Comparison of ENCODE assay signal across 8 cellular contexts in genomic region chr3:67113802-67114407, GRCh38.
DNase-seq lines count a peak whose midpoint lies in the region; ATAC-seq and TF ChIP-seq lines count a peak whose summit lies in the region.

No MANE protein-coding gene starts in this region.

- no peak overlapping the region for H3K27ac ChIP-seq in CD8-positive, alpha-beta T cell (ENCODE audit: low read depth, low read length)
- no peak overlapping the region for H3K27ac ChIP-seq in effector memory CD4-positive, alpha-beta T cell (ENCODE audit: insufficient read depth, low read length, poor library complexity, severe bottlenecking)

- H3K4me3 ChIP-seq in CD8-positive, alpha-beta T cell (ENCODE audit: low read depth, low read length): no peak overlapping the region
- H3K4me3 ChIP-seq in effector memory CD4-positive, alpha-beta T cell (ENCODE audit: insufficient read depth, low read depth, low read length, poor library complexity, severe bottlenecking): no peak overlapping the region

- peak; percentile 58 to 84 (median 73) for DNase-seq in CD8-positive, alpha-beta T cell
- DNase-seq in NCI-H748 (lab: John Stamatoyannopoulos, UW; ENCODE audit: unreplicated experiment) (peak; percentile 77), memory B cell (ENCODE audit: low spot score in 2 of 2) (peak; percentile 75 to 82)
- DNase-seq in activated CD4-positive, alpha-beta memory T cell treated with anti-CD3 and anti-CD28 coated beads for 36 hours: peak; percentile 91
- peak; percentile 39 to 54 (median 42) for DNase-seq in effector memory CD4-positive, alpha-beta T cell
- peak; percentile 49 to 57 for DNase-seq in stimulated activated CD8-positive, alpha-beta memory T cell treated with anti-CD3 and anti-CD28 coated beads, Interleukin-2, amount 100 ng/mL, for 1 hour (ENCODE audit: low read depth in 2 of 2)

- TF ChIP-seq CTCF in CD8-positive, alpha-beta T cell (IDR thresholded peaks at IDR 0.05): peak; percentile 78

- H3K4me1 ChIP-seq in CD8-positive, alpha-beta T cell (ENCODE audit: insufficient read depth, low read length): no peaks in the 10 kb centered on the region
- no peaks in the 10 kb centered on the region for H3K4me1 ChIP-seq in effector memory CD4-positive, alpha-beta T cell (ENCODE audit: control insufficient read depth, insufficient read depth, low read length, poor library complexity, severe bottlenecking)

- CTCF ChIA-PET in CD8-positive, alpha-beta T cell (lab: Charles Lee): interaction anchor here (0.6 to 5.3 kb wide), 40 partner anchors 9 to 1858 kb away, joined by 3 to 87 read pairs (median 4); no protein-coding TSS in a partner anchor
- CTCF ChIA-PET in activated CD4-positive, alpha-beta memory T cell treated with anti-CD3 and anti-CD28 coated beads for 36 hours (lab: Charles Lee): interaction anchor here (0.5 to 3.2 kb wide), 50 partner anchors 9 to 1858 kb away, joined by 3 to 62 read pairs (median 4); partner anchors contain the start of gene KBTBD8

- intact Hi-C loops in CD8-positive, alpha-beta T cell (cut with DNase I, micrococcal nuclease): loop anchor here (1.0 to 10.0 kb wide), 11 partner anchors 115 to 1858 kb away; partner anchors contain the start of gene KBTBD8 (in 1 of the 2)
- intact Hi-C loops in activated CD4-positive, alpha-beta memory T cell treated with anti-CD3 and anti-CD28 coated beads for 36 hours (cut with micrococcal nuclease): loop anchor here (1.0 to 10.0 kb wide), 5 partner anchors 142 to 1762 kb away; no protein-coding TSS in a partner anchor

- H3K36me3 ChIP-seq in CD8-positive, alpha-beta T cell (ENCODE audit: insufficient read depth, low read length): no peaks in the 10 kb centered on the region
- no peaks in the 10 kb centered on the region for H3K36me3 ChIP-seq in effector memory CD4-positive, alpha-beta T cell (ENCODE audit: control insufficient read depth, insufficient read depth, low read length)

- H3K27me3 Mint-ChIP-seq in CD8-positive, alpha-beta T cell (ENCODE audit: low read depth): peaks cover 16% of the 10 kb centered on the region
- H3K27me3 Mint-ChIP-seq in activated CD4-positive, alpha-beta memory T cell treated with anti-CD3 and anti-CD28 coated beads for 36 hours: peaks cover 22% of the 10 kb centered on the region
- peaks cover 8% of the 10 kb centered on the region for H3K27me3 Mint-ChIP-seq in memory B cell

- no peaks in the 10 kb centered on the region for H3K9me3 ChIP-seq in CD8-positive, alpha-beta T cell (ENCODE audit: low read length)
- no peaks in the 10 kb centered on the region for H3K9me3 ChIP-seq in effector memory CD4-positive, alpha-beta T cell (ENCODE audit: control insufficient read depth, low read length)

- H3K4me3 Mint-ChIP-seq in CD8-positive, alpha-beta T cell: no peak overlapping the region
- H3K4me3 Mint-ChIP-seq in activated CD4-positive, alpha-beta memory T cell treated with anti-CD3 and anti-CD28 coated beads for 36 hours: no peak overlapping the region
- no peak overlapping the region for H3K4me3 Mint-ChIP-seq in memory B cell

- POLR2A ChIA-PET in CD8-positive, alpha-beta T cell (lab: Charles Lee): interaction anchor here (1.3 kb wide), 1 partner anchor 142 kb away, joined by 3 read pairs; no protein-coding TSS in a partner anchor
- POLR2A ChIA-PET in activated CD4-positive, alpha-beta memory T cell treated with anti-CD3 and anti-CD28 coated beads for 36 hours (lab: Charles Lee): interaction anchor here (0.6 kb wide), 1 partner anchor 78 kb away, joined by 3 read pairs; no protein-coding TSS in a partner anchor

- H3K9me3 Mint-ChIP-seq in CD8-positive, alpha-beta T cell: no peaks in the 10 kb centered on the region
- no peaks in the 10 kb centered on the region for H3K9me3 Mint-ChIP-seq in activated CD4-positive, alpha-beta memory T cell treated with anti-CD3 and anti-CD28 coated beads for 36 hours
- no peaks in the 10 kb centered on the region for H3K9me3 Mint-ChIP-seq in memory B cell

- no peak overlapping the region for H3K27ac Mint-ChIP-seq in CD8-positive, alpha-beta T cell
- peak overlapping the region; percentile 13 for H3K27ac Mint-ChIP-seq in activated CD4-positive, alpha-beta memory T cell treated with anti-CD3 and anti-CD28 coated beads for 36 hours
- H3K27ac Mint-ChIP-seq in memory B cell: no peak overlapping the region

- H3K4me1 Mint-ChIP-seq in CD8-positive, alpha-beta T cell (ENCODE audit: low read depth): no peaks in the 10 kb centered on the region
- peaks cover 6% of the 10 kb centered on the region for H3K4me1 Mint-ChIP-seq in activated CD4-positive, alpha-beta memory T cell treated with anti-CD3 and anti-CD28 coated beads for 36 hours (ENCODE audit: low read depth)
- no peaks in the 10 kb centered on the region for H3K4me1 Mint-ChIP-seq in memory B cell

- peak; percentile 96 for ATAC-seq in CD8-positive, alpha-beta T cell
- ATAC-seq in GM19395 (IDR thresholded peaks at IDR 0.05; ENCODE audit: unreplicated experiment) (peak; percentile 99), HG03442 (IDR thresholded peaks at IDR 0.05; ENCODE audit: unreplicated experiment) (peak; percentile 99), memory B cell (ENCODE audit: low read depth) (peak; percentile 95)

- no peaks in the 10 kb centered on the region for H3K27me3 ChIP-seq in CD8-positive, alpha-beta T cell (ENCODE audit: insufficient read depth, low read length)
- no peaks in the 10 kb centered on the region for H3K27me3 ChIP-seq in effector memory CD4-positive, alpha-beta T cell (replicated peaks; ENCODE audit: control insufficient read depth, insufficient read depth, low read length, poor library complexity, severe bottlenecking)

- H3K36me3 Mint-ChIP-seq in CD8-positive, alpha-beta T cell: no peaks in the 10 kb centered on the region
- H3K36me3 Mint-ChIP-seq in activated CD4-positive, alpha-beta memory T cell treated with anti-CD3 and anti-CD28 coated beads for 36 hours: no peaks in the 10 kb centered on the region
- no peaks in the 10 kb centered on the region for H3K36me3 Mint-ChIP-seq in memory B cell
